In genomic region chr7:29040570-29040906, GRCh38 we compare ENCODE assay signal across 15 cellular contexts.
"Had no signal": no experiment of that assay in that cellular context is flagged by ENCODE, and none has a peak within 500 bp of the region (broad histone marks: within the 10 kb centered on the region; RNA-seq: fewer than 3 reads in every experiment).

No MANE protein-coding gene starts in this region.

- H3K9me3 Mint-ChIP-seq: activated naive CD8-positive, alpha-beta T cell treated with anti-CD3 and anti-CD28 coated beads, Interleukin-2, amount 10 ng/mL, durations not matched to agents 7 days and 5 days; neural crest cell had no signal

- H3K4me1 Mint-ChIP-seq: activated naive CD8-positive, alpha-beta T cell treated with anti-CD3 and anti-CD28 coated beads, Interleukin-2, amount 10 ng/mL, durations not matched to agents 7 days and 5 days had no signal

- H3K4me3 Mint-ChIP-seq: activated CD8-positive, alpha-beta T cell treated with anti-CD3 and anti-CD28 coated beads, Interleukin-2, amount 10 ng/mL, durations not matched to agents 7 days and 5 days; activated naive CD8-positive, alpha-beta T cell treated with anti-CD3 and anti-CD28 coated beads, Interleukin-2, amount 10 ng/mL, durations not matched to agents 7 days and 5 days; neural crest cell had no signal

- H3K36me3 Mint-ChIP-seq: activated naive CD8-positive, alpha-beta T cell treated with anti-CD3 and anti-CD28 coated beads, Interleukin-2, amount 10 ng/mL, durations not matched to agents 7 days and 5 days had no signal

- DNase-seq: activated CD4-positive, alpha-beta T cell treated with anti-CD3 and anti-CD28 coated beads for 48 hours; activated CD8-positive, alpha-beta memory T cell treated with anti-CD3 and anti-CD28 coated beads, Interleukin-2, amount 50 U/mL, for 48 hours; activated CD8-positive, alpha-beta T cell treated with anti-CD3 and anti-CD28 coated beads, Interleukin-2, amount 10 ng/mL, durations not matched to agents 7 days and 5 days; activated naive CD8-positive, alpha-beta T cell treated with anti-CD3 and anti-CD28 coated beads, Interleukin-2, amount 10 ng/mL, durations not matched to agents 7 days and 5 days; caudate nucleus; effector CD8-positive, alpha-beta T cell; SK-N-SH; stimulated activated CD4-positive, alpha-beta T cell treated with anti-CD3 and anti-CD28 coated beads, Interleukin-12 subunit alpha, Interleukin-12 subunit beta, amount 100 ng/mL, for 4 hours; stimulated activated CD4-positive, alpha-beta T cell treated with anti-CD3 and anti-CD28 coated beads, Interleukin-2, amount 100 ng/mL, for 48 hours; stimulated activated CD8-positive, alpha-beta memory T cell treated with anti-CD3 and anti-CD28 coated beads, Interleukin-4, amount 100 ng/mL, for 48 hours; stimulated activated naive CD8-positive, alpha-beta T cell treated with anti-CD3 and anti-CD28 coated beads, Interleukin-15, Interleukin-2, amounts not matched to agents 100 U/mL and 50 U/mL, for 24 hours had no signal

- H3K4me3 ChIP-seq: coronary artery, lung, thoracic aorta had no signal

- H3K27ac Mint-ChIP-seq: activated CD8-positive, alpha-beta T cell treated with anti-CD3 and anti-CD28 coated beads, Interleukin-2, amount 10 ng/mL, durations not matched to agents 7 days and 5 days; activated naive CD8-positive, alpha-beta T cell treated with anti-CD3 and anti-CD28 coated beads, Interleukin-2, amount 10 ng/mL, durations not matched to agents 7 days and 5 days had no signal

- H3K4me2 ChIP-seq: SK-N-SH had no signal

- ATAC-seq: activated CD8-positive, alpha-beta T cell treated with anti-CD3 and anti-CD28 coated beads, Interleukin-2, amount 10 ng/mL, durations not matched to agents 7 days and 5 days; stimulated activated naive CD8-positive, alpha-beta T cell treated with anti-CD3 and anti-CD28 coated beads, Interleukin-15, Interleukin-2, amounts not matched to agents 100 U/mL and 50 U/mL, for 24 hours had no signal

- H3K27ac ChIP-seq: coronary artery, thoracic aorta had no signal

- H3K9me2 ChIP-seq: SK-N-SH had no signal

- H3K36me3 ChIP-seq: thoracic aorta had no signal

- H3K9me3 ChIP-seq: SK-N-SH, thoracic aorta had no signal
